In the genomic region with DNA sequence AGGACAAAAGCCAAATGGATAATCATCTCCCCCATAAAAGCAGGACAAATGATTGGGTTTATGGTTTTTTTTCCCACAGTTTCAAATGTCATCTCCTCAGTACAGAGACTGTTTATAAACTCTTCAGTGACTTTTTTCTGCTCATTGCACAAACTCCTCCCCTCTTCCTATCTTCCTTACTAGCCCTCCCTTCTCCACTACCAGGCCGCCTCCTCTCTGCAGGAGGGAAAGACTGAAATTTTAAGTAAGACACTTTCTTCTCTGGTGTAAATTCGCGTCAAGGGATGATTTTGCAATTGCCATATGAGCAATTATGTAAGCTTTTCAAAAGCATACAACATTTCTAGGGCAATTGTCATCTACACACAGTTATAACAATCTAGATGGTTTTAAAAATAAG, we compare ENCODE assay signal across 9 cellular contexts. TPM values are rescaled to one million over a fixed set of nuclear protein-coding genes. Genes with fewer than 3 reads are reported as not detected.
DNase-seq lines count a peak whose midpoint lies in the region; ATAC-seq and TF ChIP-seq lines count a peak whose summit lies in the region.
"Had no signal": no experiment of that assay in that cellular context is flagged by ENCODE, and none has a peak within 500 bp of the region (broad histone marks: within the 10 kb centered on the region; RNA-seq: fewer than 3 reads in every experiment).

No MANE protein-coding gene starts in this region.

- no peak for TF ChIP-seq CTCF in cardiac fibroblast (IDR thresholded peaks at IDR 0.05; ENCODE audit: low read depth, low read length)

- H3K4me3 ChIP-seq in cardiac fibroblast (replicated peaks in 1 of 2; ENCODE audit: low read depth in 2 of 2, low read length in 2 of 2): no peak overlapping the region
- H3K4me3 ChIP-seq: tibial artery had no signal

- in situ Hi-C loops in ACHN (cut with HindIII; ENCODE audit: low pct_ligation_motif_present, low pct_unique_long_range_greater_than_20kb, low sequenced_read_pairs): no loop called here

- DNase-seq in EH (ENCODE audit: low read depth) (peak; percentile 87), NCI-H2107 (lab: John Stamatoyannopoulos, UW) (peak; percentile 18), cardiac fibroblast (ENCODE audit: low read depth in 2 of 2) (peak; percentile 78 to 81), occipital lobe (lab: John Stamatoyannopoulos, UW) (peak; percentile 8), NCI-H187 (lab: John Stamatoyannopoulos, UW) (no peak), ACHN (no peak)
- DNase-seq: tibial artery had no signal

- ATAC-seq in GM21529 (IDR thresholded peaks at IDR 0.05; ENCODE audit: unreplicated experiment): no peak
- ATAC-seq in HG02763 (IDR thresholded peaks at IDR 0.05; ENCODE audit: unreplicated experiment): no peak

RNA-seq across cellular contexts. Expression of gene BTG1, which starts 37.0 kb away (rescaled TPM):
- total RNA-seq in occipital lobe: 22.8 TPM

Comparison
In these comparisons a context has a peak if more than half of its experiments do, and no peak if none do; other contexts are left out.
1. DNase-seq: peak in EH (single experiment), NCI-H2107 (single experiment), cardiac fibroblast (2 of 2) and occipital lobe (single experiment); none in NCI-H187 (0 of 2) and ACHN (single experiment).